ENCODE assay signal across 8 cellular contexts in genomic region chr3:64685800-64686445, GRCh38. TPM values are rescaled to one million over a fixed set of nuclear protein-coding genes. Genes with fewer than 3 reads are reported as not detected.
A peak's percentile ranks its signal among the peaks of the same experiment; 100 is the strongest.
DNase-seq lines count a peak whose midpoint lies in the region; ATAC-seq, FAIRE-seq and TF ChIP-seq lines count a peak whose summit lies in the region.

No MANE protein-coding gene starts in this region.

- H3K4me1 ChIP-seq in colonic mucosa (no peaks in the 10 kb centered on the region), keratinocyte (ENCODE audit: control insufficient read depth, extremely low read depth, insufficient read depth, low read length) (peaks cover 19% of the 10 kb centered on the region), small intestine (ENCODE audit: control insufficient read depth in 2 of 2, insufficient read depth in 1 of 2, low read depth in 1 of 2, low read length in 1 of 2) (peaks cover 0 to 3% of the 10 kb centered on the region in 2 donors)

- H3K9me3 ChIP-seq in colonic mucosa: no peaks in the 10 kb centered on the region
- no peaks in the 10 kb centered on the region for H3K9me3 ChIP-seq in keratinocyte (ENCODE audit: control insufficient read depth, low read depth, low read length)
- no peaks in the 10 kb centered on the region for H3K9me3 ChIP-seq in small intestine (ENCODE audit: control insufficient read depth, low read depth)

- DNase-seq in GM04504 (ENCODE audit: low read depth) (peak; percentile 66), NCI-H2171 treated with DMSO at 0.1 percent for 48 hours (lab: John Stamatoyannopoulos, UW) (peak; percentile 21), colonic mucosa (peak; percentile 93), keratinocyte (ENCODE audit: low read depth, low spot score) (peak; percentile 44), small intestine (peak; percentile 88), NCI-H2107 (lab: John Stamatoyannopoulos, UW) (no peak)

- H3K4me2 ChIP-seq in keratinocyte (ENCODE audit: control insufficient read depth, extremely low read depth, insufficient read depth, low read depth, low read length): peak overlapping the region; percentile 97

- 1 to 3% (median 2%) methylated on average over 40 to 42 of the region's 42 CpGs for WGBS in small intestine, 3 donors

- dilution Hi-C loops in keratinocyte (cut with MboI; ENCODE audit: extremely low pct_ligation_motif_present, low sequenced_read_pairs): no loop called here

- H3K9ac ChIP-seq in colonic mucosa (ENCODE audit: low read depth in 2 of 2, low read length in 2 of 2): peak overlapping the region; percentile 71 to 85
- peak overlapping the region; percentile 69 for H3K9ac ChIP-seq in keratinocyte (ENCODE audit: control insufficient read depth, extremely low read depth, insufficient read depth, low read length)

- no peaks in the 10 kb centered on the region for H4K20me1 ChIP-seq in keratinocyte (ENCODE audit: control insufficient read depth, extremely low read depth, insufficient read depth, low read length)

- intact Hi-C loops in colonic mucosa (cut with DNase I): loop anchor here (10.0 kb wide), 1 partner anchor 151 kb away; no protein-coding TSS in a partner anchor

- TF ChIP-seq CTCF in colonic mucosa (IDR thresholded peaks at IDR 0.05) (peak; percentile 11), keratinocyte (optimal IDR thresholded peaks at IDR 0.05 in 1 of 3, IDR thresholded peaks at IDR 0.05 in 1 of 3, conservative IDR thresholded peaks at IDR 0.05 in 1 of 3; ENCODE audit: extremely low read depth in 1 of 3, insufficient read depth in 2 of 3, low read length in 3 of 3) (peak in 2 of 3 experiments; percentile 60 to 74)

- H3K9me1 ChIP-seq in keratinocyte (ENCODE audit: control insufficient read depth, extremely low read depth, insufficient read depth, low read length): no peaks in the 10 kb centered on the region

- H3K27ac ChIP-seq in colonic mucosa (peak overlapping the region; percentile 92), keratinocyte (ENCODE audit: control insufficient read depth, insufficient read depth, low read length) (peak overlapping the region; percentile 36), small intestine (ENCODE audit: low read depth in 1 of 2, low read length in 1 of 2) (peak overlapping the region in 1 of 2 donors; percentile 98)

- ATAC-seq in HG03342 (IDR thresholded peaks at IDR 0.05; ENCODE audit: unreplicated experiment) (no peak), HG02588 (IDR thresholded peaks at IDR 0.05; ENCODE audit: unreplicated experiment) (no peak)

- H3K27me3 ChIP-seq in colonic mucosa (no peaks in the 10 kb centered on the region), keratinocyte (ENCODE audit: control insufficient read depth, extremely low read depth, insufficient read depth, low read length) (peaks cover 18% of the 10 kb centered on the region), small intestine (ENCODE audit: control insufficient read depth in 2 of 2, insufficient read depth in 2 of 2, low read length in 2 of 2) (no peaks in the 10 kb centered on the region)

- H3K36me3 ChIP-seq in colonic mucosa (no peaks in the 10 kb centered on the region), keratinocyte (ENCODE audit: control insufficient read depth in 2 of 2, extremely low read depth in 1 of 2, insufficient read depth in 2 of 2, low read length in 2 of 2) (no peaks in the 10 kb centered on the region), small intestine (ENCODE audit: control insufficient read depth in 2 of 2, insufficient read depth in 2 of 2, low read length in 2 of 2) (no peaks in the 10 kb centered on the region)

- H3K4me3 ChIP-seq in colonic mucosa (peak overlapping the region; percentile 52), keratinocyte (ENCODE audit: control insufficient read depth in 2 of 3, extremely low read depth in 1 of 3, insufficient read depth in 2 of 3, low read depth in 1 of 3, low read length in 3 of 3) (peak overlapping the region; percentile 37 to 83 (median 81)), small intestine (ENCODE audit: low read depth in 1 of 2, low read length in 2 of 2) (peak overlapping the region; percentile 45 to 57)

- H3K79me2 ChIP-seq in keratinocyte (ENCODE audit: control insufficient read depth, insufficient read depth, low read length): no peaks in the 10 kb centered on the region

- peak overlapping the region; percentile 97 for H2AFZ ChIP-seq in keratinocyte (ENCODE audit: control insufficient read depth, low read length)

- no peak for FAIRE-seq in keratinocyte (lab: Jason Lieb, UNC)
- FAIRE-seq in small intestine (lab: Jason Lieb, UNC): no peak

RNA-seq across cellular contexts. Expression of gene ADAMTS9, which starts 1.9 kb away (rescaled TPM):
- total RNA-seq in colonic mucosa: 10 to 100 TPM in 1 of 2 donors, 1 to 10 TPM in 1; 4.4 to 14.3 TPM
- polyA plus RNA-seq in keratinocyte (0.18 to 0.43 TPM (median 0.26 TPM) in 3 replicates), small intestine (10 to 100 TPM in 1 of 3 donors, 1 to 10 TPM in 1, under 1 TPM in 1; 0.54 to 11.3 (median 1.8) TPM)
- polyA plus RNA-seq in keratinocyte (2011; ENCODE audit: low read depth): 0.69 TPM
- polyA plus RNA-seq in keratinocyte (2011; cell fraction: cytosol; rRNA removed): 0.23 and 0.25 TPM in 2 replicates
- 0.68 and 1.3 TPM in 2 replicates for polyA plus RNA-seq in keratinocyte (2011; cell fraction: nucleus; rRNA removed)
- 0.24 and 0.61 TPM in 2 replicates for polyA plus RNA-seq in keratinocyte (2012; ENCODE audit: low replicate concordance)
- polyA minus RNA-seq in keratinocyte: 0.49 to 3.0 TPM (median 1.7 TPM) in 3 replicates
- 0.96 TPM for polyA minus RNA-seq in keratinocyte (2011; cell fraction: cytosol; rRNA and poly(A)+ RNA removed)
- 1.7 and 5.9 TPM in 2 replicates for polyA minus RNA-seq in keratinocyte (2011; cell fraction: nucleus; rRNA and poly(A)+ RNA removed)
